In genomic region chr4:81827568-81828202, GRCh38 we compare ENCODE assay signal across 9 cellular contexts.
DNase-seq lines count a peak whose midpoint lies in the region; ATAC-seq and TF ChIP-seq lines count a peak whose summit lies in the region.
"Had no signal": no experiment of that assay in that cellular context is flagged by ENCODE, and none has a peak within 500 bp of the region (broad histone marks: within the 10 kb centered on the region; RNA-seq: fewer than 3 reads in every experiment).

No MANE protein-coding gene starts in this region.

- no peak overlapping the region for H3K4me3 ChIP-seq in psoas muscle

- WGBS in psoas muscle, 3 donors = 93 to 96% (median 94%) methylated on average over 4 of the region's 4 CpGs

- no peak overlapping the region for H3K4me3 Mint-ChIP-seq in activated naive CD8-positive, alpha-beta T cell treated with anti-CD3 and anti-CD28 coated beads for 36 hours
- H3K4me3 Mint-ChIP-seq in effector memory CD8-positive, alpha-beta T cell = no peak overlapping the region
- H3K4me3 Mint-ChIP-seq in glutamatergic neuron (ENCODE audit: unreplicated experiment) = no peak overlapping the region

- H3K36me3 ChIP-seq in psoas muscle (ENCODE audit: insufficient read depth in 1 of 2, low read depth in 1 of 2) = no peaks in the 10 kb centered on the region

- peaks cover 4% of the 10 kb centered on the region for H3K27me3 Mint-ChIP-seq in activated naive CD8-positive, alpha-beta T cell treated with anti-CD3 and anti-CD28 coated beads for 36 hours
- peaks cover 0 to 6% of the 10 kb centered on the region in 2 donors for H3K27me3 Mint-ChIP-seq in effector memory CD8-positive, alpha-beta T cell
- H3K27me3 Mint-ChIP-seq in glutamatergic neuron (ENCODE audit: unreplicated experiment) = peaks cover 2% of the 10 kb centered on the region

- no peak for TF ChIP-seq CTCF in psoas muscle (IDR thresholded peaks at IDR 0.05)
- no peak for TF ChIP-seq CTCF in glutamatergic neuron (IDR thresholded peaks at IDR 0.05; ENCODE audit: partially characterized antibody, unreplicated experiment)

- H3K27ac ChIP-seq in psoas muscle = no peak overlapping the region

- no peaks in the 10 kb centered on the region for H3K4me1 ChIP-seq in psoas muscle

- DNase-seq in activated naive CD8-positive, alpha-beta T cell treated with anti-CD3 and anti-CD28 coated beads for 36 hours = peak; percentile 30
- DNase-seq in effector memory CD8-positive, alpha-beta T cell = no peak
- DNase-seq in psoas muscle = no peak
- DNase-seq in pons (ENCODE audit: low spot score) = no peak
- DNase-seq in glutamatergic neuron = no peak
- DNase-seq: NCI-H187 had no signal

- H3K9me3 Mint-ChIP-seq in activated naive CD8-positive, alpha-beta T cell treated with anti-CD3 and anti-CD28 coated beads for 36 hours = peaks cover 6% of the 10 kb centered on the region
- H3K9me3 Mint-ChIP-seq in effector memory CD8-positive, alpha-beta T cell = no peaks in the 10 kb centered on the region
- peaks cover 3% of the 10 kb centered on the region for H3K9me3 Mint-ChIP-seq in glutamatergic neuron (ENCODE audit: unreplicated experiment)

- H3K36me3 Mint-ChIP-seq in activated naive CD8-positive, alpha-beta T cell treated with anti-CD3 and anti-CD28 coated beads for 36 hours = peaks cover 4% of the 10 kb centered on the region
- H3K36me3 Mint-ChIP-seq in effector memory CD8-positive, alpha-beta T cell (ENCODE audit: insufficient read depth) = no peaks in the 10 kb centered on the region
- no peaks in the 10 kb centered on the region for H3K36me3 Mint-ChIP-seq in glutamatergic neuron (ENCODE audit: unreplicated experiment)

- peak overlapping the region; percentile 78 for H3K27ac Mint-ChIP-seq in activated naive CD8-positive, alpha-beta T cell treated with anti-CD3 and anti-CD28 coated beads for 36 hours
- no peak overlapping the region for H3K27ac Mint-ChIP-seq in effector memory CD8-positive, alpha-beta T cell
- H3K27ac Mint-ChIP-seq in glutamatergic neuron (ENCODE audit: unreplicated experiment) = no peak overlapping the region

- intact Hi-C loops in psoas muscle (cut with DNase I) = no loop called here

- peaks cover 13% of the 10 kb centered on the region for H3K4me1 Mint-ChIP-seq in activated naive CD8-positive, alpha-beta T cell treated with anti-CD3 and anti-CD28 coated beads for 36 hours
- peaks cover 0 to 4% of the 10 kb centered on the region in 2 donors for H3K4me1 Mint-ChIP-seq in effector memory CD8-positive, alpha-beta T cell (ENCODE audit: low read depth in 2 of 2)
- peaks cover 4% of the 10 kb centered on the region for H3K4me1 Mint-ChIP-seq in glutamatergic neuron (ENCODE audit: low read depth, unreplicated experiment)

- no peaks in the 10 kb centered on the region for H3K9me3 ChIP-seq in psoas muscle

- peak; percentile 84 for ATAC-seq in GM18519 (IDR thresholded peaks at IDR 0.05; ENCODE audit: low FRiP score, unreplicated experiment)
- peak; percentile 60 for ATAC-seq in GM19455 (IDR thresholded peaks at IDR 0.05; ENCODE audit: unreplicated experiment)
- ATAC-seq in HG03060 (IDR thresholded peaks at IDR 0.05; ENCODE audit: low read depth, unreplicated experiment) = peak; percentile 83
- ATAC-seq in effector memory CD8-positive, alpha-beta T cell (replicated peaks) = no peak
- no peak for ATAC-seq in psoas muscle

- no peaks in the 10 kb centered on the region for H3K27me3 ChIP-seq in psoas muscle (ENCODE audit: insufficient read depth in 3 of 3, low read length in 2 of 3)

Comparison
In these comparisons a context has a peak if more than half of its experiments do, and no peak if none do; other contexts are left out.
1. ATAC-seq: peak in GM18519 (single experiment), GM19455 (single experiment) and HG03060 (single experiment); none in effector memory CD8-positive, alpha-beta T cell (single experiment) and psoas muscle (0 of 4).